10 cellular contexts compared by ENCODE assay signal in the genomic region with DNA sequence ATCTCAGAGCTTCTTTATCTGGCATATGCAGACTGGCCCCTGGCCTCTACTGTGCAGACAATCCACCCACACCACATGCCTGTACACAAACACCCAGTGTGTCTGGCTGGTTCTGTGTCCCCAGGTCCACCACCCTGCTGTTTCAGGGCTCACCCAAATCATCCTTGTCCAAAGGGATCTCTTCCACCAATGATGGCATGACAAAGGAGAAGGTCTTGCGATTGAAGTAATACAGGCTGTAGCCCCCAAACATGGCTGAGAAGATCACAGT. TPM values are rescaled to one million over a fixed set of nuclear protein-coding genes. Genes with fewer than 3 reads are reported as not detected.
DNase-seq lines count a peak whose midpoint lies in the region; ATAC-seq, FAIRE-seq and TF ChIP-seq lines count a peak whose summit lies in the region.
"Had no signal": no experiment of that assay in that cellular context is flagged by ENCODE, and none has a peak within 500 bp of the region (broad histone marks: within the 10 kb centered on the region; RNA-seq: fewer than 3 reads in every experiment).

No MANE protein-coding gene starts in this region.

- H3K9me2 ChIP-seq in SK-N-SH: no peaks in the 10 kb centered on the region

- WGBS in SK-N-SH (ENCODE audit: low lambda C conversion rate): 100% methylated on average over 1 of the region's 1 CpG

- TF ChIP-seq CTCF in SK-N-SH (IDR thresholded peaks at IDR 0.05): no peak
- no peak for TF ChIP-seq CTCF in WTC11 (IDR thresholded peaks at IDR 0.05)
- TF ChIP-seq CTCF in kidney (IDR thresholded peaks at IDR 0.05; ENCODE audit: borderline replicate concordance, extremely low read depth, insufficient read depth): no peak
- TF ChIP-seq CTCF in omental fat pad (IDR thresholded peaks at IDR 0.05): no peak

- H3K27ac ChIP-seq in SK-N-SH (ENCODE audit: low read depth in 2 of 2, low read length in 1 of 2) (no peak overlapping the region), kidney (ENCODE audit: low read depth in 2 of 2, low read length in 2 of 2) (peak overlapping the region; percentile 36 to 69)

- H3K9me3 Mint-ChIP-seq in WTC11: no peaks in the 10 kb centered on the region
- H3K9me3 Mint-ChIP-seq in stimulated activated memory B cell treated with anti-CD40 and anti-IgM and Interleukin-4, amounts not matched to agents 10 μg/mL and 1 μg/mL and 100 μg/mL, for 72 hours: no peaks in the 10 kb centered on the region

- H3K9me3 ChIP-seq in SK-N-SH (no peaks in the 10 kb centered on the region), kidney (ENCODE audit: control insufficient read depth in 1 of 2, low read length in 2 of 2) (no peaks in the 10 kb centered on the region)

- peaks cover 33% of the 10 kb centered on the region for H3K36me3 Mint-ChIP-seq in WTC11
- H3K36me3 Mint-ChIP-seq in stimulated activated memory B cell treated with anti-CD40 and anti-IgM and Interleukin-4, amounts not matched to agents 10 μg/mL and 1 μg/mL and 100 μg/mL, for 72 hours: peaks cover 17% of the 10 kb centered on the region

- CTCF ChIA-PET in SK-N-SH (lab: Yijun Ruan, JAX): interaction anchor here (1.6 to 3.0 kb wide), 3 partner anchors 9 to 19 kb away, joined by 4 to 16 read pairs (median 13); partner anchors contain the start of genes RPS25 and TRAPPC4
- CTCF ChIA-PET in WTC11 (lab: Charles Lee): no interaction called here

- FAIRE-seq in kidney (lab: Jason Lieb, UNC): no peak
- FAIRE-seq: A204.1, TTC549 had no signal

- intact Hi-C loops in kidney (cut with DNase I): no loop called here

- no peaks in the 10 kb centered on the region for H3K79me2 ChIP-seq in SK-N-SH (ENCODE audit: insufficient read depth)

- no peak for DNase-seq in SK-N-SH
- no peak for DNase-seq in WTC11 (ENCODE audit: low spot score)
- no peak for DNase-seq in kidney
- DNase-seq in omental fat pad (ENCODE audit: low spot score): no peak

- H3K4me1 Mint-ChIP-seq in WTC11: peaks cover 19% of the 10 kb centered on the region
- peaks cover 30% of the 10 kb centered on the region for H3K4me1 Mint-ChIP-seq in stimulated activated memory B cell treated with anti-CD40 and anti-IgM and Interleukin-4, amounts not matched to agents 10 μg/mL and 1 μg/mL and 100 μg/mL, for 72 hours

- H3K36me3 ChIP-seq in SK-N-SH (replicated peaks in 1 of 2; ENCODE audit: control insufficient read depth in 1 of 2, insufficient read depth in 2 of 2, low read length in 1 of 2) (peaks cover 2 to 23% of the 10 kb centered on the region in 2 experiments), kidney (ENCODE audit: control insufficient read depth in 1 of 2, insufficient read depth in 2 of 2, low read length in 2 of 2) (peaks cover 23 to 30% of the 10 kb centered on the region in 2 donors)

- peak overlapping the region; percentile 94; the same call in 1 of the 2 replicates for H3K4me2 ChIP-seq in SK-N-SH

- H3K27ac Mint-ChIP-seq in WTC11: peak overlapping the region; percentile 78
- peak overlapping the region; percentile 85 for H3K27ac Mint-ChIP-seq in stimulated activated memory B cell treated with anti-CD40 and anti-IgM and Interleukin-4, amounts not matched to agents 10 μg/mL and 1 μg/mL and 100 μg/mL, for 72 hours

- H3K9ac ChIP-seq in SK-N-SH: no peak overlapping the region
- peak overlapping the region; percentile 67 to 89 for H3K9ac ChIP-seq in kidney (ENCODE audit: low read length in 2 of 2)

- H3K4me1 ChIP-seq in SK-N-SH (ENCODE audit: control insufficient read depth in 1 of 2, insufficient read depth in 2 of 2, low read depth in 1 of 2, low read length in 1 of 2) (peaks cover 5 to 12% of the 10 kb centered on the region in 2 experiments; a peak in 2 of 4 replicates), kidney (ENCODE audit: control insufficient read depth in 1 of 2, insufficient read depth in 1 of 2, low read depth in 1 of 2, low read length in 2 of 2) (peaks cover 35 to 37% of the 10 kb centered on the region in 2 donors)

- POLR2A ChIA-PET in SK-N-SH (lab: Yijun Ruan, JAX): interaction anchor here (2.0 kb wide), 1 partner anchor 10 kb away, joined by 6 read pairs; the partner anchor contains the start of genes RPS25 and TRAPPC4
- POLR2A ChIA-PET in WTC11 (lab: Charles Lee): interaction anchor here (1.5 to 1.9 kb wide), 2 partner anchors 9 to 11 kb away, joined by 4 to 5 read pairs; partner anchors contain the start of genes RPS25 and TRAPPC4

- no peaks in the 10 kb centered on the region for H4K20me1 ChIP-seq in SK-N-SH (ENCODE audit: insufficient read depth)

- TF ChIP-seq RAD21 in SK-N-SH (IDR thresholded peaks at IDR 0.05; ENCODE audit: low read length): no peak

- H3K4me3 Mint-ChIP-seq in WTC11: peak overlapping the region; percentile 76
- H3K4me3 Mint-ChIP-seq in stimulated activated memory B cell treated with anti-CD40 and anti-IgM and Interleukin-4, amounts not matched to agents 10 μg/mL and 1 μg/mL and 100 μg/mL, for 72 hours: peak overlapping the region; percentile 88

- H3K4me3 ChIP-seq in SK-N-SH (ENCODE audit: low read depth in 2 of 2, low read length in 1 of 2): no peak overlapping the region
- H3K4me3 ChIP-seq in kidney (ENCODE audit: low read length in 2 of 2): peak overlapping the region; percentile 78 to 91

- no peaks in the 10 kb centered on the region for H3K27me3 Mint-ChIP-seq in WTC11 (ENCODE audit: low read depth)
- no peaks in the 10 kb centered on the region for H3K27me3 Mint-ChIP-seq in stimulated activated memory B cell treated with anti-CD40 and anti-IgM and Interleukin-4, amounts not matched to agents 10 μg/mL and 1 μg/mL and 100 μg/mL, for 72 hours

- H3F3A ChIP-seq in SK-N-SH (replicated peaks; ENCODE audit: insufficient read depth): peaks cover 3% of the 10 kb centered on the region

- ATAC-seq in SK-N-SH treated with all-trans-retinoic acid at 6 μM for 48 hours (no peak), WTC11 (no peak), GM18867 (IDR thresholded peaks at IDR 0.05; ENCODE audit: unreplicated experiment) (no peak), GM19452 (IDR thresholded peaks at IDR 0.05; ENCODE audit: unreplicated experiment) (no peak), omental fat pad (ENCODE audit: low FRiP score) (no peak)
- ATAC-seq in stimulated activated memory B cell treated with anti-CD40 and anti-IgM and Interleukin-4, amounts not matched to agents 10 μg/mL and 1 μg/mL and 100 μg/mL, for 72 hours: no peak

- H2AFZ ChIP-seq in SK-N-SH (ENCODE audit: low read depth): no peak overlapping the region

- TF ChIP-seq EP300 in SK-N-SH (IDR thresholded peaks at IDR 0.05; ENCODE audit: borderline replicate concordance in 1 of 2, low read depth in 1 of 2, low read length in 1 of 2): no peak

- no peaks in the 10 kb centered on the region for H3K27me3 ChIP-seq in SK-N-SH (ENCODE audit: insufficient read depth)

TF ChIP-seq in SK-N-SH, 30 proteins besides CTCF, POLR2A, EP300 and RAD21 (continues in another document):
- TF ChIP-seq SMC3 (IDR thresholded peaks at IDR 0.05; ENCODE audit: low read depth, low read length) (no peak), SIN3A (IDR thresholded peaks at IDR 0.05; ENCODE audit: borderline replicate concordance, low read depth, low read length) (no peak)

TF ChIP-seq in SK-N-SH treated with all-trans-retinoic acid at 6 μM for 48 hours, 23 proteins besides CTCF, POLR2A, EP300 and RAD21 (continues in another document):
- TF ChIP-seq ZNF565 (CRISPR knock-in tag; conservative IDR thresholded peaks at IDR 0.05; ENCODE audit: low read depth) (no peak), ZNF8 (CRISPR knock-in tag; IDR thresholded peaks at IDR 0.05) (no peak), ESRRG (CRISPR knock-in tag; IDR thresholded peaks at IDR 0.05) (no peak), GLIS3 (CRISPR knock-in tag; IDR thresholded peaks at IDR 0.05) (no peak)

RNA-seq across cellular contexts. Expression of gene SLC37A4, which starts 1.7 kb away (rescaled TPM):
- 21.8 and 22.1 TPM in 2 replicates for polyA plus RNA-seq in SK-N-SH (2012; rRNA removed)
- 12.6 and 17.4 TPM in 2 replicates for polyA plus RNA-seq in SK-N-SH (2012; cell fraction: cytosol; rRNA removed)
- polyA plus RNA-seq in SK-N-SH (2012; cell fraction: nucleus; rRNA removed): 48.3 and 61.6 TPM in 2 replicates
- total RNA-seq in WTC11 (2021): 48.6 to 57.0 TPM (median 54.5 TPM) in 3 replicates
- total RNA-seq in kidney: 49.5 TPM
- polyA plus RNA-seq in kidney (ENCODE audit: insufficient read depth, low read depth, low replicate concordance): 115 TPM
- 10 to 100 TPM; 11.6 to 18.4 (median 14.0) TPM for total RNA-seq in omental fat pad

RNA-seq across cellular contexts. Expression of gene TRAPPC4, which starts 10.4 kb away (rescaled TPM):
- polyA plus RNA-seq in SK-N-SH (2012; rRNA removed) (299 and 368 TPM in 2 replicates), kidney (ENCODE audit: insufficient read depth, low read depth, low replicate concordance) (136 TPM)
- 280 and 301 TPM in 2 replicates for polyA plus RNA-seq in SK-N-SH (2012; cell fraction: cytosol; rRNA removed)
- polyA plus RNA-seq in SK-N-SH (2012; cell fraction: nucleus; rRNA removed): 172 and 215 TPM in 2 replicates
- total RNA-seq in WTC11 (2021) (65.1 to 75.7 TPM (median 65.5 TPM) in 3 replicates), kidney (82.6 TPM), omental fat pad (10 to 100 TPM; 43.2 to 61.7 (median 51.4) TPM)

RNA-seq across cellular contexts. Expression of gene RPS25, which starts 10.9 kb away (rescaled TPM):
- polyA plus RNA-seq in SK-N-SH (2012; rRNA removed) (2,335 and 2,688 TPM in 2 replicates), kidney (ENCODE audit: insufficient read depth, low read depth, low replicate concordance) (1,047 TPM)
- polyA plus RNA-seq in SK-N-SH (2012; cell fraction: cytosol; rRNA removed): 3,219 and 4,860 TPM in 2 replicates
- polyA plus RNA-seq in SK-N-SH (2012; cell fraction: nucleus; rRNA removed): 490 and 600 TPM in 2 replicates
- total RNA-seq in WTC11 (2021) (1,349 to 1,504 TPM (median 1,464 TPM) in 3 replicates), kidney (852 TPM), omental fat pad (1,000 to 10,000 TPM; 1,426 to 2,619 (median 2,025) TPM)

RNA-seq across cellular contexts. Expression of gene HYOU1, which starts 28.0 kb away (rescaled TPM):
- polyA plus RNA-seq in SK-N-SH (2012; rRNA removed) (90.8 and 105 TPM in 2 replicates), kidney (ENCODE audit: insufficient read depth, low read depth, low replicate concordance) (69.0 TPM)
- polyA plus RNA-seq in SK-N-SH (2012; cell fraction: cytosol; rRNA removed): 64.8 and 77.2 TPM in 2 replicates
- 99.7 and 113 TPM in 2 replicates for polyA plus RNA-seq in SK-N-SH (2012; cell fraction: nucleus; rRNA removed)
- total RNA-seq in WTC11 (2021) (212 to 276 TPM (median 218 TPM) in 3 replicates), kidney (187 TPM), omental fat pad (10 to 100 TPM; 43.5 to 94.4 (median 63.7) TPM)

RNA-seq across cellular contexts. Expression of gene CENATAC, which starts 31.1 kb away (rescaled TPM):
- 16.0 and 19.8 TPM in 2 replicates for polyA plus RNA-seq in SK-N-SH (2012; rRNA removed)
- polyA plus RNA-seq in SK-N-SH (2012; cell fraction: cytosol; rRNA removed): 5.4 and 6.3 TPM in 2 replicates
- 103 and 135 TPM in 2 replicates for polyA plus RNA-seq in SK-N-SH (2012; cell fraction: nucleus; rRNA removed)
- 39.1 to 42.1 TPM (median 41.7 TPM) in 3 replicates for total RNA-seq in WTC11 (2021)
- total RNA-seq in kidney: 45.0 TPM
- 19.8 TPM for polyA plus RNA-seq in kidney (ENCODE audit: insufficient read depth, low read depth, low replicate concordance)
- total RNA-seq in omental fat pad: 10 to 100 TPM; 36.9 to 66.9 (median 50.9) TPM

Comparison
In these comparisons a context has a peak if more than half of its experiments do, and no peak if none do; other contexts are left out.
1. H3K27ac ChIP-seq: peak in kidney (2 of 2); none in SK-N-SH (0 of 2).
2. H3K4me3 ChIP-seq: peak in kidney (2 of 2); none in SK-N-SH (0 of 2).